In the genomic region with DNA sequence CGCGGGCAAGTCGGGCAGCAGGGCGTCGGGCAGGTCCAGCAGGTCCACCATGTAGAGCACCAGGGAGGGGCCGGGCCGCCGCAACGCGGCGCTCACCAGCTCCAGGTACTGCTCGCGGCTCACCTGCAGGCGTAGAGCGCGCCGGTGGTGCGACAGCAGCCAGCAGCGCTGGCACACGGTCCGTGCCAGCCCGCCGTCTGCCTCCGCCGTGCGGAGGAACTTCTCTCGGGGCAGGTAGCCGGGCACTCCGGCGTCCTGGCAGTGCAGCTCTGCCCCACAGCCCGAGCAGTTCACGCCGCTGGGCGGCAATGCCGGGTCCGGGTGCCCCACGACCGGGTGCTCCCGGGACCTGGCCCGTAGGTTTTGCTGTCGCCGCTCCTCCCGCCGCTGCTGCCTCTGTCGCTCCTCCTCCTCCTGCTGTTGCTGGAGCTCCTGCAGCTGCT, we compare ENCODE assay signal across 1 cellular context.
TF ChIP-seq lines count a peak whose summit lies in the region.

No MANE protein-coding gene starts in this region.

TF ChIP-seq in HepG2, 621 proteins besides CTCF, POLR2A, EP300 and RAD21 (continued from another document and continues in another):
- TF ChIP-seq, protein P1, sequence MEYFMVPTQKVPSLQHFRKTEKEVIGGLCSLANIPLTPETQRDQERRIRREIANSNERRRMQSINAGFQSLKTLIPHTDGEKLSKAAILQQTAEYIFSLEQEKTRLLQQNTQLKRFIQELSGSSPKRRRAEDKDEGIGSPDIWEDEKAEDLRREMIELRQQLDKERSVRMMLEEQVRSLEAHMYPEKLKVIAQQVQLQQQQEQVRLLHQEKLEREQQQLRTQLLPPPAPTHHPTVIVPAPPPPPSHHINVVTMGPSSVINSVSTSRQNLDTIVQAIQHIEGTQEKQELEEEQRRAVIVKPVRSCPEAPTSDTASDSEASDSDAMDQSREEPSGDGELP (IDR thresholded peaks at IDR 0.05; ENCODE audit: borderline replicate concordance, low read depth): no peak; the same call in 1 of the 2 replicates
- TF ChIP-seq SIX1 (CRISPR knock-in tag; IDR thresholded peaks at IDR 0.05; ENCODE audit: borderline replicate concordance): no peak
- TF ChIP-seq, protein P2, sequence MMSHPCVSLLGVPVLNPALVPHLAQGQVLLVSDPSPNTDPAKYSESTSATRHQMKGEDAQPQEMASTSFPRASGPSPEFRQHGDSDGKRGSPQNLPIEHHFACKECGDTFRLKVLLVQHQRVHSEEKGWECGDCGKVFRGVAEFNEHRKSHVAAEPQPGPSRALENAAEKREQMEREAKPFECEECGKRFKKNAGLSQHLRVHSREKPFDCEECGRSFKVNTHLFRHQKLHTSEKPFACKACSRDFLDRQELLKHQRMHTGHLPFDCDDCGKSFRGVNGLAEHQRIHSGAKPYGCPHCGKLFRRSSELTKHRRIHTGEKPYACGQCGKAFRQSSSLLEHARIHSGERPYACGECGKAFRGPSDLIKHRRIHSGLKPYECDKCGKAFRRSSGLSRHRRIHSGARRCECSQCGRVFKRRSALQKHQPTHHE (CRISPR knock-in tag; IDR thresholded peaks at IDR 0.05; ENCODE audit: borderline replicate concordance): no peak
- TF ChIP-seq ZNF337 (CRISPR knock-in tag; IDR thresholded peaks at IDR 0.05; ENCODE audit: borderline replicate concordance, low read depth): 0 out of 2 replicates have a peak, but pooled peaks have one; percentile 33
- TF ChIP-seq, protein P3, sequence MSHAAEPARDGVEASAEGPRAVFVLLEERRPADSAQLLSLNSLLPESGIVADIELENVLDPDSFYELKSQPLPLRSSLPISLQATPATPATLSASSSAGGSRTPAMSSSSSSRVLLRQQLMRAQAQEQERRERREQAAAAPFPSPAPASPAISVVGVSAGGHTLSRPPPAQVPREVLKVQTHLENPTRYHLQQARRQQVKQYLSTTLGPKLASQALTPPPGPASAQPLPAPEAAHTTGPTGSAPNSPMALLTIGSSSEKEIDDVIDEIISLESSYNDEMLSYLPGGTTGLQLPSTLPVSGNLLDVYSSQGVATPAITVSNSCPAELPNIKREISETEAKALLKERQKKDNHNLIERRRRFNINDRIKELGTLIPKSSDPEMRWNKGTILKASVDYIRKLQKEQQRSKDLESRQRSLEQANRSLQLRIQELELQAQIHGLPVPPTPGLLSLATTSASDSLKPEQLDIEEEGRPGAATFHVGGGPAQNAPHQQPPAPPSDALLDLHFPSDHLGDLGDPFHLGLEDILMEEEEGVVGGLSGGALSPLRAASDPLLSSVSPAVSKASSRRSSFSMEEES (CRISPR knock-in tag; IDR thresholded peaks at IDR 0.05): no peak
- TF ChIP-seq SETDB1 (CRISPR knock-in tag; IDR thresholded peaks at IDR 0.05; ENCODE audit: borderline replicate concordance): no peak
- TF ChIP-seq, protein P4, sequence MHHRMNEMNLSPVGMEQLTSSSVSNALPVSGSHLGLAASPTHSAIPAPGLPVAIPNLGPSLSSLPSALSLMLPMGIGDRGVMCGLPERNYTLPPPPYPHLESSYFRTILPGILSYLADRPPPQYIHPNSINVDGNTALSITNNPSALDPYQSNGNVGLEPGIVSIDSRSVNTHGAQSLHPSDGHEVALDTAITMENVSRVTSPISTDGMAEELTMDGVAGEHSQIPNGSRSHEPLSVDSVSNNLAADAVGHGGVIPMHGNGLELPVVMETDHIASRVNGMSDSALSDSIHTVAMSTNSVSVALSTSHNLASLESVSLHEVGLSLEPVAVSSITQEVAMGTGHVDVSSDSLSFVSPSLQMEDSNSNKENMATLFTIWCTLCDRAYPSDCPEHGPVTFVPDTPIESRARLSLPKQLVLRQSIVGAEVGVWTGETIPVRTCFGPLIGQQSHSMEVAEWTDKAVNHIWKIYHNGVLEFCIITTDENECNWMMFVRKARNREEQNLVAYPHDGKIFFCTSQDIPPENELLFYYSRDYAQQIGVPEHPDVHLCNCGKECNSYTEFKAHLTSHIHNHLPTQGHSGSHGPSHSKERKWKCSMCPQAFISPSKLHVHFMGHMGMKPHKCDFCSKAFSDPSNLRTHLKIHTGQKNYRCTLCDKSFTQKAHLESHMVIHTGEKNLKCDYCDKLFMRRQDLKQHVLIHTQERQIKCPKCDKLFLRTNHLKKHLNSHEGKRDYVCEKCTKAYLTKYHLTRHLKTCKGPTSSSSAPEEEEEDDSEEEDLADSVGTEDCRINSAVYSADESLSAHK (CRISPR knock-in tag; IDR thresholded peaks at IDR 0.05; ENCODE audit: borderline replicate concordance): no peak
- TF ChIP-seq ZNF30 (CRISPR knock-in tag; IDR thresholded peaks at IDR 0.05): 0 out of 2 replicates have a peak, but pooled peaks have one; percentile 13
- TF ChIP-seq AGO2 (optimal IDR thresholded peaks at IDR 0.05; ENCODE audit: low read depth, low read length): peak; percentile 75
- TF ChIP-seq ZSCAN29 (CRISPR knock-in tag; conservative IDR thresholded peaks at IDR 0.05): 0 out of 2 replicates have a peak, but pooled peaks have one; percentile 23
- TF ChIP-seq SP140L (CRISPR knock-in tag; IDR thresholded peaks at IDR 0.05; ENCODE audit: borderline replicate concordance): no peak
- TF ChIP-seq, protein P5, sequence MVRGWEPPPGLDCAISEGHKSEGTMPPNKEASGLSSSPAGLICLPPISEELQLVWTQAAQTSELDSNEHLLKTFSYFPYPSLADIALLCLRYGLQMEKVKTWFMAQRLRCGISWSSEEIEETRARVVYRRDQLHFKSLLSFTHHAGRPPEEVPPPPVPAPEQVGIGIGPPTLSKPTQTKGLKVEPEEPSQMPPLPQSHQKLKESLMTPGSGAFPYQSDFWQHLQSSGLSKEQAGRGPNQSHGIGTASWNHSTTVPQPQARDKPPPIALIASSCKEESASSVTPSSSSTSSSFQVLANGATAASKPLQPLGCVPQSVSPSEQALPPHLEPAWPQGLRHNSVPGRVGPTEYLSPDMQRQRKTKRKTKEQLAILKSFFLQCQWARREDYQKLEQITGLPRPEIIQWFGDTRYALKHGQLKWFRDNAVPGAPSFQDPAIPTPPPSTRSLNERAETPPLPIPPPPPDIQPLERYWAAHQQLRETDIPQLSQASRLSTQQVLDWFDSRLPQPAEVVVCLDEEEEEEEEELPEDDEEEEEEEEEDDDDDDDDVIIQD (CRISPR knock-in tag; IDR thresholded peaks at IDR 0.05; ENCODE audit: low read depth): no peak
- TF ChIP-seq, protein P6, sequence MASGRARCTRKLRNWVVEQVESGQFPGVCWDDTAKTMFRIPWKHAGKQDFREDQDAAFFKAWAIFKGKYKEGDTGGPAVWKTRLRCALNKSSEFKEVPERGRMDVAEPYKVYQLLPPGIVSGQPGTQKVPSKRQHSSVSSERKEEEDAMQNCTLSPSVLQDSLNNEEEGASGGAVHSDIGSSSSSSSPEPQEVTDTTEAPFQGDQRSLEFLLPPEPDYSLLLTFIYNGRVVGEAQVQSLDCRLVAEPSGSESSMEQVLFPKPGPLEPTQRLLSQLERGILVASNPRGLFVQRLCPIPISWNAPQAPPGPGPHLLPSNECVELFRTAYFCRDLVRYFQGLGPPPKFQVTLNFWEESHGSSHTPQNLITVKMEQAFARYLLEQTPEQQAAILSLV (CRISPR knock-in tag; IDR thresholded peaks at IDR 0.05; ENCODE audit: borderline replicate concordance): no peak; the same call in 1 of the 2 replicates
- no peak for TF ChIP-seq EED (CRISPR knock-in tag; IDR thresholded peaks at IDR 0.05)
- peak; percentile 89; the same call in 1 of the 2 replicates for TF ChIP-seq ZNF543 (CRISPR knock-in tag; IDR thresholded peaks at IDR 0.05)
- TF ChIP-seq, protein P7, sequence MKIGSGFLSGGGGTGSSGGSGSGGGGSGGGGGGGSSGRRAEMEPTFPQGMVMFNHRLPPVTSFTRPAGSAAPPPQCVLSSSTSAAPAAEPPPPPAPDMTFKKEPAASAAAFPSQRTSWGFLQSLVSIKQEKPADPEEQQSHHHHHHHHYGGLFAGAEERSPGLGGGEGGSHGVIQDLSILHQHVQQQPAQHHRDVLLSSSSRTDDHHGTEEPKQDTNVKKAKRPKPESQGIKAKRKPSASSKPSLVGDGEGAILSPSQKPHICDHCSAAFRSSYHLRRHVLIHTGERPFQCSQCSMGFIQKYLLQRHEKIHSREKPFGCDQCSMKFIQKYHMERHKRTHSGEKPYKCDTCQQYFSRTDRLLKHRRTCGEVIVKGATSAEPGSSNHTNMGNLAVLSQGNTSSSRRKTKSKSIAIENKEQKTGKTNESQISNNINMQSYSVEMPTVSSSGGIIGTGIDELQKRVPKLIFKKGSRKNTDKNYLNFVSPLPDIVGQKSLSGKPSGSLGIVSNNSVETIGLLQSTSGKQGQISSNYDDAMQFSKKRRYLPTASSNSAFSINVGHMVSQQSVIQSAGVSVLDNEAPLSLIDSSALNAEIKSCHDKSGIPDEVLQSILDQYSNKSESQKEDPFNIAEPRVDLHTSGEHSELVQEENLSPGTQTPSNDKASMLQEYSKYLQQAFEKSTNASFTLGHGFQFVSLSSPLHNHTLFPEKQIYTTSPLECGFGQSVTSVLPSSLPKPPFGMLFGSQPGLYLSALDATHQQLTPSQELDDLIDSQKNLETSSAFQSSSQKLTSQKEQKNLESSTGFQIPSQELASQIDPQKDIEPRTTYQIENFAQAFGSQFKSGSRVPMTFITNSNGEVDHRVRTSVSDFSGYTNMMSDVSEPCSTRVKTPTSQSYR (CRISPR knock-in tag; IDR thresholded peaks at IDR 0.05; ENCODE audit: borderline replicate concordance): no peak
- TF ChIP-seq, protein P8, sequence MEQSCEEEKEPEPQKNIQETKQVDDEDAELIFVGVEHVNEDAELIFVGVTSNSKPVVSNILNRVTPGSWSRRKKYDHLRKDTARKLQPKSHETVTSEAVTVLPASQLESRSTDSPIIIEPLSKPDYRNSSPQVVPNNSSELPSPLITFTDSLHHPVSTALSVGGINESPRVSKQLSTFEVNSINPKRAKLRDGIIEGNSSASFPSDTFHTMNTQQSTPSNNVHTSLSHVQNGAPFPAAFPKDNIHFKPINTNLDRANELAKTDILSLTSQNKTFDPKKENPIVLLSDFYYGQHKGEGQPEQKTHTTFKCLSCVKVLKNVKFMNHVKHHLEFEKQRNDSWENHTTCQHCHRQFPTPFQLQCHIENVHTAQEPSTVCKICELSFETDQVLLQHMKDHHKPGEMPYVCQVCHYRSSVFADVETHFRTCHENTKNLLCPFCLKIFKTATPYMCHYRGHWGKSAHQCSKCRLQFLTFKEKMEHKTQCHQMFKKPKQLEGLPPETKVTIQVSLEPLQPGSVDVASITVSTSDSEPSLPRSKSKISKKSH (CRISPR knock-in tag; IDR thresholded peaks at IDR 0.05; ENCODE audit: borderline replicate concordance): peak; percentile 24; the same call in 1 of the 2 replicates
- no peak for TF ChIP-seq MAF1 (CRISPR knock-in tag; IDR thresholded peaks at IDR 0.05; ENCODE audit: borderline replicate concordance)
- no peak for TF ChIP-seq CENPT (CRISPR knock-in tag; IDR thresholded peaks at IDR 0.05; ENCODE audit: low read depth)
- TF ChIP-seq ZNF883 (CRISPR knock-in tag; IDR thresholded peaks at IDR 0.05; ENCODE audit: not compliant biosample characterization): peak; percentile 11
- TF ChIP-seq, protein P9, sequence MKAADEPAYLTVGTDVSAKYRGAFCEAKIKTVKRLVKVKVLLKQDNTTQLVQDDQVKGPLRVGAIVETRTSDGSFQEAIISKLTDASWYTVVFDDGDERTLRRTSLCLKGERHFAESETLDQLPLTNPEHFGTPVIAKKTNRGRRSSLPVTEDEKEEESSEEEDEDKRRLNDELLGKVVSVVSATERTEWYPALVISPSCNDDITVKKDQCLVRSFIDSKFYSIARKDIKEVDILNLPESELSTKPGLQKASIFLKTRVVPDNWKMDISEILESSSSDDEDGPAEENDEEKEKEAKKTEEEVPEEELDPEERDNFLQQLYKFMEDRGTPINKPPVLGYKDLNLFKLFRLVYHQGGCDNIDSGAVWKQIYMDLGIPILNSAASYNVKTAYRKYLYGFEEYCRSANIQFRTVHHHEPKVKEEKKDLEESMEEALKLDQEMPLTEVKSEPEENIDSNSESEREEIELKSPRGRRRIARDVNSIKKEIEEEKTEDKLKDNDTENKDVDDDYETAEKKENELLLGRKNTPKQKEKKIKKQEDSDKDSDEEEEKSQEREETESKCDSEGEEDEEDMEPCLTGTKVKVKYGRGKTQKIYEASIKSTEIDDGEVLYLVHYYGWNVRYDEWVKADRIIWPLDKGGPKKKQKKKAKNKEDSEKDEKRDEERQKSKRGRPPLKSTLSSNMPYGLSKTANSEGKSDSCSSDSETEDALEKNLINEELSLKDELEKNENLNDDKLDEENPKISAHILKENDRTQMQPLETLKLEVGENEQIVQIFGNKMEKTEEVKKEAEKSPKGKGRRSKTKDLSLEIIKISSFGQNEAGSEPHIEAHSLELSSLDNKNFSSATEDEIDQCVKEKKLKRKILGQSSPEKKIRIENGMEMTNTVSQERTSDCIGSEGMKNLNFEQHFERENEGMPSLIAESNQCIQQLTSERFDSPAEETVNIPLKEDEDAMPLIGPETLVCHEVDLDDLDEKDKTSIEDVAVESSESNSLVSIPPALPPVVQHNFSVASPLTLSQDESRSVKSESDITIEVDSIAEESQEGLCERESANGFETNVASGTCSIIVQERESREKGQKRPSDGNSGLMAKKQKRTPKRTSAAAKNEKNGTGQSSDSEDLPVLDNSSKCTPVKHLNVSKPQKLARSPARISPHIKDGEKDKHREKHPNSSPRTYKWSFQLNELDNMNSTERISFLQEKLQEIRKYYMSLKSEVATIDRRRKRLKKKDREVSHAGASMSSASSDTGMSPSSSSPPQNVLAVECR (CRISPR knock-in tag; IDR thresholded peaks at IDR 0.05; ENCODE audit: borderline replicate concordance): peak; percentile 81
- 0 out of 2 replicates have a peak, but pooled peaks have one; percentile 38 for TF ChIP-seq CCDC6 (CRISPR knock-in tag; IDR thresholded peaks at IDR 0.05)
- TF ChIP-seq ZNF260 (CRISPR knock-in tag; IDR thresholded peaks at IDR 0.05; ENCODE audit: borderline replicate concordance, low read depth): no peak
- TF ChIP-seq RBM22 (optimal IDR thresholded peaks at IDR 0.05; ENCODE audit: low read length): no peak
- TF ChIP-seq ZNF557 (CRISPR knock-in tag; IDR thresholded peaks at IDR 0.05): no peak
- peak; percentile 49; the same call in 1 of the 2 replicates for TF ChIP-seq ZNF782 (CRISPR knock-in tag; IDR thresholded peaks at IDR 0.05; ENCODE audit: borderline replicate concordance)
- 0 out of 2 replicates have a peak, but pooled peaks have one; percentile 20 for TF ChIP-seq ZNF446 (CRISPR knock-in tag; IDR thresholded peaks at IDR 0.05)
- 0 out of 2 replicates have a peak, but pooled peaks have one; percentile 64 for TF ChIP-seq ZFP82 (CRISPR knock-in tag; IDR thresholded peaks at IDR 0.05; ENCODE audit: borderline replicate concordance)
- TF ChIP-seq MED13 (CRISPR knock-in tag; IDR thresholded peaks at IDR 0.05): no peak
- TF ChIP-seq EEA1 (CRISPR knock-in tag; IDR thresholded peaks at IDR 0.05; ENCODE audit: borderline replicate concordance): peak; percentile 40; the same call in 1 of the 2 replicates
- no peak for TF ChIP-seq ZNF879 (CRISPR knock-in tag; IDR thresholded peaks at IDR 0.05)
- TF ChIP-seq ZNF510 (CRISPR knock-in tag; IDR thresholded peaks at IDR 0.05; ENCODE audit: low read depth): peak; percentile 58; the same call in 1 of the 2 replicates
- TF ChIP-seq KDM3A (CRISPR knock-in tag; IDR thresholded peaks at IDR 0.05; ENCODE audit: low read depth): no peak
- peak; percentile 87; the same call in 1 of the 2 replicates for TF ChIP-seq HDAC1 (CRISPR knock-in tag; IDR thresholded peaks at IDR 0.05)
- TF ChIP-seq, protein P10, sequence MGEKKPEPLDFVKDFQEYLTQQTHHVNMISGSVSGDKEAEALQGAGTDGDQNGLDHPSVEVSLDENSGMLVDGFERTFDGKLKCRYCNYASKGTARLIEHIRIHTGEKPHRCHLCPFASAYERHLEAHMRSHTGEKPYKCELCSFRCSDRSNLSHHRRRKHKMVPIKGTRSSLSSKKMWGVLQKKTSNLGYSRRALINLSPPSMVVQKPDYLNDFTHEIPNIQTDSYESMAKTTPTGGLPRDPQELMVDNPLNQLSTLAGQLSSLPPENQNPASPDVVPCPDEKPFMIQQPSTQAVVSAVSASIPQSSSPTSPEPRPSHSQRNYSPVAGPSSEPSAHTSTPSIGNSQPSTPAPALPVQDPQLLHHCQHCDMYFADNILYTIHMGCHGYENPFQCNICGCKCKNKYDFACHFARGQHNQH (CRISPR knock-in tag; IDR thresholded peaks at IDR 0.05): no peak
- 0 out of 2 replicates have a peak, but pooled peaks have one; percentile 8 for TF ChIP-seq ZNF768 (CRISPR knock-in tag; IDR thresholded peaks at IDR 0.05)
